In the genomic region with DNA sequence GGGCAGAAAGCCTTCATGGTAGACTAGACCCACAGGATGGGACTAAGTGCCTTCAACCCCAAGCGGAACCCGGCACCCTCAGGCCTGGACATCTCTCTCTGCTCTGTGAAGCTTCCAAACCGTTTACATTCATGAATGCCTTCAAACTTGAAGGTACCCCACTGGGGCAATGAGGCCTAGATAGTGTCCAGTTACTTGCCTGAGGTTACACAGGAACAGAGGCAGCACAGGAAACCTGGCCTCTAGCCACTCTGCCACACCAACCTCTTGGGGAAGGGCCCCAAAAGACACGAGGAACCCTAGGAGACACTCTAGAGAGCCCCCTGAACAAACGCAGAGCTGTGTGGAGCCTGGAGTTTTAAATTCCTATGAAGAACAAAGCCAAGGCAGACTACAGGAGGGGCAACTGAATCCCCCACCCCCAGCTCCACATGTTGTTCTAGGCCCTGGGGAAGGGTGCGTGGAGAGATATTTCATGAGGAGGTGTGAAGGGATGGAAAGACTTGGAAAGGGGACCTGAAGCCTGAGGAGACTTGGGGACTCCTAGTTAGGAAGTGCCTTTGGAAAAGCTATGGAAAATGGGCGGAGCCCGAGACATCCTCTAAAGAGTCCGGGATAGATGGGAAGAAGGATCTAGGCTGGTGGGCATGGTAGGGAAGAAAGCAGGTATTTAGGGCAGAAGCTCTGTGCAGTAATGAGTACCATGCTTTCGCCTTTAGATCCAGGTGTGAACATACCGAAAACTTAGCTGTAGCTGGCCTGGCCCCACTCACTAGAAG, we compare ENCODE assay signal across 10 cellular contexts. TPM values are rescaled to one million over a fixed set of nuclear protein-coding genes. Genes with fewer than 3 reads are reported as not detected.
DNase-seq lines count a peak whose midpoint lies in the region; ATAC-seq and TF ChIP-seq lines count a peak whose summit lies in the region.
"Had no signal": no experiment of that assay in that cellular context is flagged by ENCODE, and none has a peak within 500 bp of the region (broad histone marks: within the 10 kb centered on the region; RNA-seq: fewer than 3 reads in every experiment).

No MANE protein-coding gene starts in this region.

- H3K9me3 ChIP-seq in naive thymus-derived CD4-positive, alpha-beta T cell (ENCODE audit: control insufficient read depth in 2 of 3, low read length in 3 of 3), result no peaks in the 10 kb centered on the region
- H3K9me3 ChIP-seq: upper lobe of right lung had no signal

- H3K36me3 Mint-ChIP-seq in activated CD8-positive, alpha-beta memory T cell treated with anti-CD3 and anti-CD28 coated beads, Interleukin-2, amount 10 ng/mL, durations not matched to agents 7 days and 5 days, result peaks cover 1% of the 10 kb centered on the region
- peaks cover 2% of the 10 kb centered on the region for H3K36me3 Mint-ChIP-seq in activated B cell treated with CpG ODN at 0.5 μM for 24 hours (ENCODE audit: low read depth)
- H3K36me3 Mint-ChIP-seq in naive thymus-derived CD4-positive, alpha-beta T cell, result no peaks in the 10 kb centered on the region

- no peak overlapping the region for H3K4me3 ChIP-seq in GM06990 (replicated peaks; ENCODE audit: low read depth, low read length)
- H3K4me3 ChIP-seq in naive thymus-derived CD4-positive, alpha-beta T cell (ENCODE audit: low read length), result no peak overlapping the region
- H3K4me3 ChIP-seq: upper lobe of right lung had no signal

- no peaks in the 10 kb centered on the region for H3K9me3 Mint-ChIP-seq in activated CD8-positive, alpha-beta memory T cell treated with anti-CD3 and anti-CD28 coated beads, Interleukin-2, amount 10 ng/mL, durations not matched to agents 7 days and 5 days (ENCODE audit: low read depth)
- no peaks in the 10 kb centered on the region for H3K9me3 Mint-ChIP-seq in activated B cell treated with CpG ODN at 0.5 μM for 24 hours
- H3K9me3 Mint-ChIP-seq in naive thymus-derived CD4-positive, alpha-beta T cell, result peaks cover 0 to 2% (median 0%) of the 10 kb centered on the region in 11 donors

- peak overlapping the region; percentile 18 for H3K27ac Mint-ChIP-seq in activated CD8-positive, alpha-beta memory T cell treated with anti-CD3 and anti-CD28 coated beads, Interleukin-2, amount 10 ng/mL, durations not matched to agents 7 days and 5 days
- H3K27ac Mint-ChIP-seq in activated B cell treated with CpG ODN at 0.5 μM for 24 hours, result peak overlapping the region; percentile 71
- peak overlapping the region; percentile 2 to 94 (median 77) for H3K27ac Mint-ChIP-seq in naive thymus-derived CD4-positive, alpha-beta T cell

- intact Hi-C loops in activated B cell treated with CpG ODN at 0.5 μM for 24 hours (cut with micrococcal nuclease), result loop anchor here (1.0 to 5.0 kb wide), 9 partner anchors 117 to 1700 kb away; a partner anchor contains a TSS
- intact Hi-C loops in naive thymus-derived CD4-positive, alpha-beta T cell (cut with micrococcal nuclease), result loop anchor here (1.0 to 10.0 kb wide), 9 partner anchors 117 to 1240 kb away; a partner anchor contains a TSS

- H3K4me1 Mint-ChIP-seq in activated CD8-positive, alpha-beta memory T cell treated with anti-CD3 and anti-CD28 coated beads, Interleukin-2, amount 10 ng/mL, durations not matched to agents 7 days and 5 days, result peaks cover 51% of the 10 kb centered on the region
- H3K4me1 Mint-ChIP-seq in activated B cell treated with CpG ODN at 0.5 μM for 24 hours, result peaks cover 45% of the 10 kb centered on the region
- H3K4me1 Mint-ChIP-seq in naive thymus-derived CD4-positive, alpha-beta T cell, result peaks cover 26 to 54% (median 43%) of the 10 kb centered on the region in 7 donors

- DNase-seq in activated CD8-positive, alpha-beta memory T cell treated with anti-CD3 and anti-CD28 coated beads, Interleukin-2, amount 10 ng/mL, durations not matched to agents 7 days and 5 days, result no peak
- no peak for DNase-seq in activated CD8-positive, alpha-beta memory T cell treated with anti-CD3 and anti-CD28 coated beads, Interleukin-2, amount 50 U/mL, for 48 hours
- DNase-seq in GM06990 (ENCODE audit: extremely low read depth, insufficient read length) (peak; percentile 8), activated B cell treated with CpG ODN at 0.5 μM for 24 hours (no peak), HEK293T (ENCODE audit: extremely low spot score) (no peak), GDM1 (lab: John Stamatoyannopoulos, UW) (no peak)
- no peak for DNase-seq in naive thymus-derived CD4-positive, alpha-beta T cell
- DNase-seq: amniotic stem cell had no signal

- no peaks in the 10 kb centered on the region for H3K27me3 ChIP-seq in GM06990 (replicated peaks; ENCODE audit: control insufficient read depth, insufficient read depth, low read length)
- H3K27me3 ChIP-seq in naive thymus-derived CD4-positive, alpha-beta T cell (ENCODE audit: control insufficient read depth in 2 of 2, insufficient read depth in 2 of 2, low read length in 2 of 2), result no peaks in the 10 kb centered on the region
- H3K27me3 ChIP-seq: upper lobe of right lung had no signal

- no peak for ATAC-seq in activated CD8-positive, alpha-beta memory T cell treated with anti-CD3 and anti-CD28 coated beads, Interleukin-2, amount 10 ng/mL, durations not matched to agents 7 days and 5 days
- ATAC-seq in activated B cell treated with CpG ODN at 0.5 μM for 24 hours (ENCODE audit: low read depth) (no peak), GM21529 (IDR thresholded peaks at IDR 0.05; ENCODE audit: unreplicated experiment) (no peak)
- ATAC-seq in naive thymus-derived CD4-positive, alpha-beta T cell, result no peak

- no peak overlapping the region for H3K27ac ChIP-seq in naive thymus-derived CD4-positive, alpha-beta T cell (ENCODE audit: low read depth, low read length)
- H3K27ac ChIP-seq: upper lobe of right lung had no signal

- no peaks in the 10 kb centered on the region for H3K27me3 Mint-ChIP-seq in activated CD8-positive, alpha-beta memory T cell treated with anti-CD3 and anti-CD28 coated beads, Interleukin-2, amount 10 ng/mL, durations not matched to agents 7 days and 5 days
- H3K27me3 Mint-ChIP-seq in activated B cell treated with CpG ODN at 0.5 μM for 24 hours, result peaks cover under 1% of the 10 kb centered on the region
- H3K27me3 Mint-ChIP-seq in naive thymus-derived CD4-positive, alpha-beta T cell, result no peaks in the 10 kb centered on the region

- TF ChIP-seq CTCF in GM06990 (IDR thresholded peaks at IDR 0.05; ENCODE audit: insufficient read depth, low read length, poor library complexity, severe bottlenecking), result no peak
- no peak for TF ChIP-seq CTCF in activated B cell treated with CpG ODN at 0.5 μM for 24 hours (IDR thresholded peaks at IDR 0.05)

- peaks cover 0 to 9% of the 10 kb centered on the region in 2 donors for H3K4me1 ChIP-seq in naive thymus-derived CD4-positive, alpha-beta T cell (ENCODE audit: control insufficient read depth in 2 of 2, insufficient read depth in 2 of 2, low read length in 2 of 2)

- no peaks in the 10 kb centered on the region for H3K36me3 ChIP-seq in GM06990 (ENCODE audit: control insufficient read depth, insufficient read depth, low read length)
- peaks cover 0 to 5% (median 0%) of the 10 kb centered on the region in 3 experiments for H3K36me3 ChIP-seq in naive thymus-derived CD4-positive, alpha-beta T cell (ENCODE audit: control insufficient read depth in 2 of 3, insufficient read depth in 3 of 3, low read length in 3 of 3)
- H3K36me3 ChIP-seq: upper lobe of right lung had no signal

- peak overlapping the region; percentile 96 for H3K4me3 Mint-ChIP-seq in activated CD8-positive, alpha-beta memory T cell treated with anti-CD3 and anti-CD28 coated beads, Interleukin-2, amount 10 ng/mL, durations not matched to agents 7 days and 5 days
- H3K4me3 Mint-ChIP-seq in activated B cell treated with CpG ODN at 0.5 μM for 24 hours, result no peak overlapping the region
- H3K4me3 Mint-ChIP-seq in naive thymus-derived CD4-positive, alpha-beta T cell, result peak overlapping the region; percentile 44 to 99 (median 88)

- POLR2A ChIA-PET in activated B cell treated with CpG ODN at 0.5 μM for 24 hours (lab: Charles Lee), result interaction anchor here (0.8 to 5.2 kb wide), 10 partner anchors 15 to 406 kb away, joined by 3 to 58 read pairs (median 6); a partner anchor contains a TSS
- POLR2A ChIA-PET in naive thymus-derived CD4-positive, alpha-beta T cell (lab: Charles Lee), result interaction anchor here (0.7 to 1.8 kb wide), 7 partner anchors 15 to 386 kb away, joined by 3 to 9 read pairs (median 4); a partner anchor contains a TSS
- POLR2A ChIA-PET in HEK293T (lab: Yijun Ruan, JAX), result interaction anchor here (1.7 to 2.0 kb wide), 3 partner anchors 15 to 166 kb away, joined by 6 to 16 read pairs (median 9); a partner anchor contains a TSS

- CTCF ChIA-PET in activated CD8-positive, alpha-beta memory T cell treated with anti-CD3 and anti-CD28 coated beads, Interleukin-2, amount 10 ng/mL, durations not matched to agents 7 days and 5 days (lab: Charles Lee), result interaction anchor here (0.6 to 6.8 kb wide), 58 partner anchors 8 to 985 kb away, joined by 3 to 187 read pairs (median 6); a partner anchor contains a TSS
- CTCF ChIA-PET in activated B cell treated with CpG ODN at 0.5 μM for 24 hours (lab: Charles Lee) (interaction anchor here (0.7 to 8.4 kb wide), 37 partner anchors 8 to 406 kb away, joined by 3 to 202 read pairs (median 8); a partner anchor contains a TSS), HEK293T (lab: Yijun Ruan, JAX) (interaction anchor here (0.6 to 3.7 kb wide), 19 partner anchors 8 to 384 kb away, joined by 3 to 74 read pairs (median 8); a partner anchor contains a TSS)
- CTCF ChIA-PET in naive thymus-derived CD4-positive, alpha-beta T cell (lab: Charles Lee), result interaction anchor here (0.6 to 6.4 kb wide), 35 partner anchors 9 to 1134 kb away, joined by 3 to 110 read pairs (median 5); a partner anchor contains a TSS

TF ChIP-seq in HEK293T, 16 proteins besides CTCF, POLR2A, EP300 and RAD21:
- TF ChIP-seq SP1 (IDR thresholded peaks at IDR 0.05) (no peak), FOXM1 (IDR thresholded peaks at IDR 0.05; ENCODE audit: borderline replicate concordance) (no peak), LEF1 (IDR thresholded peaks at IDR 0.05; ENCODE audit: borderline replicate concordance) (no peak), ARNT (IDR thresholded peaks at IDR 0.05) (no peak)
- TF ChIP-seq, protein P1, sequence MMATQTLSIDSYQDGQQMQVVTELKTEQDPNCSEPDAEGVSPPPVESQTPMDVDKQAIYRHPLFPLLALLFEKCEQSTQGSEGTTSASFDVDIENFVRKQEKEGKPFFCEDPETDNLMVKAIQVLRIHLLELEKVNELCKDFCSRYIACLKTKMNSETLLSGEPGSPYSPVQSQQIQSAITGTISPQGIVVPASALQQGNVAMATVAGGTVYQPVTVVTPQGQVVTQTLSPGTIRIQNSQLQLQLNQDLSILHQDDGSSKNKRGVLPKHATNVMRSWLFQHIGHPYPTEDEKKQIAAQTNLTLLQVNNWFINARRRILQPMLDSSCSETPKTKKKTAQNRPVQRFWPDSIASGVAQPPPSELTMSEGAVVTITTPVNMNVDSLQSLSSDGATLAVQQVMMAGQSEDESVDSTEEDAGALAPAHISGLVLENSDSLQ (IDR thresholded peaks at IDR 0.05), result no peak

RNA-seq across cellular contexts. Expression of a gene that starts 14.8 kb away (rescaled TPM):
- 10 to 100 TPM; 11.7 to 16.6 TPM for total RNA-seq in activated CD8-positive, alpha-beta memory T cell treated with anti-CD3 and anti-CD28 coated beads, Interleukin-2, amount 10 ng/mL, durations not matched to agents 7 days and 5 days
- 20.1 and 22.0 TPM in 2 replicates for total RNA-seq in activated B cell treated with CpG ODN at 0.5 μM for 24 hours
- 10 to 100 TPM; 13.3 to 18.6 (median 14.7) TPM for total RNA-seq in naive thymus-derived CD4-positive, alpha-beta T cell
- polyA plus RNA-seq in naive thymus-derived CD4-positive, alpha-beta T cell, result 10 to 100 TPM; 18.2 to 19.1 TPM

Comparison
In these comparisons a context has a peak if more than half of its experiments do, and no peak if none do; other contexts are left out.
1. H3K27ac Mint-ChIP-seq: peak in every context shown above with its lines; median percentile 77 in naive thymus-derived CD4-positive, alpha-beta T cell; 71 in activated B cell treated with CpG ODN at 0.5 μM for 24 hours; 18 in activated CD8-positive, alpha-beta memory T cell treated with anti-CD3 and anti-CD28 coated beads, Interleukin-2, amount 10 ng/mL, durations not matched to agents 7 days and 5 days.